ENCODE assay signal across 1 cellular context in the genomic region with DNA sequence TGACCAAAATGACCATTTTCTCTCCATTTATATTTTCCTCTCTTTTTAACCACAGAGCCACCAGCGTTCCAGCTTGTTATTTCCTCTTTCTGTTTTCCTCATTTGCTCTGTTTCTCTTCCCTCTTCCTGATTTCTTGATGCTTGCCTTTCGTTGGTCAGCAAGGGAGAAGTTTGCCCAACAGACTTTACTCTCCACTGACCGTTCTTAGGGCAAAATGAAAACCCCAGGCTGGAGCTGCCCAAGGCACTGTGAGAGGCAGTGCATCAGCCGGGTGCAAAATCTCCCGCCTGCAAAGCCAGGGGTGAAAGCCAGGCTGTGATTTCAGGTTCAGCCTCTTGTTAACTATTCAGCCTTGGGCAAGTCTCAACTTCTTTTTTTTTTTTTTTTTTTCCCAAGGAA.
TF ChIP-seq lines count a peak whose summit lies in the region.

No MANE protein-coding gene starts in this region.

TF ChIP-seq in HepG2, 621 proteins besides CTCF, POLR2A, EP300 and RAD21:
- TF ChIP-seq MBNL3 (CRISPR knock-in tag; conservative IDR thresholded peaks at IDR 0.05), result no peak
